Comparison of ENCODE assay signal across 15 cellular contexts in the genomic region with DNA sequence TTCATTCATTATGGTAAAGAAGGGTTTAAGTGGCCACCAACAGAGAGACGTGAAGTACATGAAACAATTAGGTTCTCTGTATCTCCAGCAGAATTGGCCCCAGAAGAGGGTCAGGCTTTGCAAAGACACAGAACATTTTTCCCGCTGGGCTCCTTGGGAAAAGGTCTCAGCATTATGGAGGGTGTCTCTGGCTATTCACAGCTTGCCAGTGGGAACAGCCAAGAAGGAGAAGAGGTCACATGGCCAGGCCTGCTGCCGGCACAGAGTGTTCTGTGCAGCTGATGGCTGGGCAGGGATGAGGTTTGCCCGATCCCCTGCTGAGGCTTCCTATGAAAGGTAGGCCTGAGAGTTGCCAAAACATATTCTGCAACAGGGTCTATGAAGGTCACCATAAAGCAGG.
DNase-seq lines count a peak whose midpoint lies in the region; ATAC-seq and TF ChIP-seq lines count a peak whose summit lies in the region.
"Had no signal": no experiment of that assay in that cellular context is flagged by ENCODE, and none has a peak within 500 bp of the region (broad histone marks: within the 10 kb centered on the region; RNA-seq: fewer than 3 reads in every experiment).

No MANE protein-coding gene starts in this region.

- DNase-seq in cerebellar cortex (ENCODE audit: low spot score): peak; percentile 68
- peak; percentile 26 to 71 (median 51) for DNase-seq in right cardiac atrium
- peak; percentile 28 to 78 for DNase-seq in psoas muscle
- no peak for DNase-seq in transverse colon
- no peak for DNase-seq in NCI-H187 (lab: John Stamatoyannopoulos, UW)
- DNase-seq: activated gamma-delta T cell treated with Interleukin-2 at 50 U/mL for 16 hours; GDM1; GOT3; NCI-H1436; SHP77 treated with DMSO at 0.1 percent for 48 hours; stimulated activated naive CD4-positive, alpha-beta T cell treated with Interleukin-2 at 50 U/mL for 16 hours had no signal

- H3K27ac ChIP-seq in right cardiac atrium (ENCODE audit: low read length) (peak overlapping the region; percentile 63), psoas muscle (peak overlapping the region; percentile 30), transverse colon (no peak overlapping the region)

- 62% methylated on average over 4 of the region's 4 CpGs for WGBS in right cardiac atrium
- WGBS in psoas muscle, 3 donors: 34 to 67% (median 36%) methylated on average over 4 of the region's 4 CpGs
- WGBS in transverse colon (ENCODE audit: low coverage in 1 of 2), 2 donors: 93% methylated on average over 4 of the region's 4 CpGs; no CpG with 5 or more reads in 1 of the 2 donors

- H3K4me1 ChIP-seq in right cardiac atrium (ENCODE audit: control insufficient read depth, insufficient read depth, low read length) (peaks cover 6% of the 10 kb centered on the region), psoas muscle (peaks cover 10% of the 10 kb centered on the region), transverse colon (no peaks in the 10 kb centered on the region)

- TF ChIP-seq EP300 in transverse colon (IDR thresholded peaks at IDR 0.05; ENCODE audit: low read depth): peak; percentile 7

- H3K9me3 ChIP-seq in right cardiac atrium (ENCODE audit: control insufficient read depth, low read length) (no peaks in the 10 kb centered on the region), psoas muscle (no peaks in the 10 kb centered on the region), transverse colon (no peaks in the 10 kb centered on the region)

- H3K4me3 ChIP-seq in right cardiac atrium (ENCODE audit: low read length) (no peak overlapping the region), psoas muscle (no peak overlapping the region), transverse colon (no peak overlapping the region)

- no peak for TF ChIP-seq POLR2A in transverse colon (IDR thresholded peaks at IDR 0.05)

- intact Hi-C loops in right cardiac atrium (cut with DNase I): no loop called here
- intact Hi-C loops in psoas muscle (cut with DNase I): no loop called here
- intact Hi-C loops in transverse colon (cut with DNase I; ENCODE audit: low total_unique reads): no loop called here

- H3K36me3 ChIP-seq in psoas muscle (ENCODE audit: insufficient read depth in 1 of 2, low read depth in 1 of 2): no peaks in the 10 kb centered on the region
- no peaks in the 10 kb centered on the region for H3K36me3 ChIP-seq in transverse colon

- in situ Hi-C loops in transverse colon (cut with MboI; ENCODE audit: low pct_ligation_motif_present in 1 of 4, low pct_unique_long_range_greater_than_20kb in 1 of 4, low sequenced_read_pairs in 3 of 4): no loop called here

- TF ChIP-seq CTCF in psoas muscle (IDR thresholded peaks at IDR 0.05) (no peak), transverse colon (IDR thresholded peaks at IDR 0.05) (no peak)

- H3K27me3 ChIP-seq in right cardiac atrium (ENCODE audit: control insufficient read depth, insufficient read depth): no peaks in the 10 kb centered on the region
- H3K27me3 ChIP-seq in psoas muscle (ENCODE audit: insufficient read depth in 3 of 3, low read length in 2 of 3): no peaks in the 10 kb centered on the region
- no peaks in the 10 kb centered on the region for H3K27me3 ChIP-seq in transverse colon

- ATAC-seq in right cardiac atrium (peak; percentile 80 to 85), psoas muscle (peak; percentile 34 to 87 (median 67)), HG02623 (IDR thresholded peaks at IDR 0.05; ENCODE audit: unreplicated experiment) (no peak), GM21786 (IDR thresholded peaks at IDR 0.05; ENCODE audit: unreplicated experiment) (no peak), HG03378 (IDR thresholded peaks at IDR 0.05; ENCODE audit: unreplicated experiment) (no peak)
- ATAC-seq: esophagus mucosa had no signal

Comparison
In these comparisons a context has a peak if more than half of its experiments do, and no peak if none do; other contexts are left out.
1. DNase-seq: peak in cerebellar cortex (single experiment), right cardiac atrium (3 of 3) and psoas muscle (2 of 2); none in transverse colon (single experiment) and NCI-H187 (0 of 2).
2. ATAC-seq: peak in right cardiac atrium (2 of 2) and psoas muscle (4 of 4); none in HG02623 (single experiment), GM21786 (single experiment) and HG03378 (single experiment).
3. H3K27ac ChIP-seq: peak in right cardiac atrium (single experiment) and psoas muscle (single experiment); none in transverse colon (0 of 4).